Comparison of ENCODE assay signal across 11 cellular contexts in genomic region chr18:44637210-44638051, GRCh38. TPM values are rescaled to one million over a fixed set of nuclear protein-coding genes. Genes with fewer than 3 reads are reported as not detected.
DNase-seq lines count a peak whose midpoint lies in the region; ATAC-seq, FAIRE-seq and TF ChIP-seq lines count a peak whose summit lies in the region.
"Had no signal": no experiment of that assay in that cellular context is flagged by ENCODE, and none has a peak within 500 bp of the region (broad histone marks: within the 10 kb centered on the region; RNA-seq: fewer than 3 reads in every experiment).

No MANE protein-coding gene starts in this region.

- H3K9me3 Mint-ChIP-seq in effector memory CD8-positive, alpha-beta T cell = no peaks in the 10 kb centered on the region
- H3K9me3 Mint-ChIP-seq in osteocyte (ENCODE audit: unreplicated experiment) (no peaks in the 10 kb centered on the region), mesothelial cell of epicardium (no peaks in the 10 kb centered on the region)

- TF ChIP-seq CTCF in GM13977 (IDR thresholded peaks at IDR 0.05; ENCODE audit: extremely low read depth, insufficient read depth, missing control alignments) (no peak), osteocyte (IDR thresholded peaks at IDR 0.05) (no peak), mesothelial cell of epicardium (IDR thresholded peaks at IDR 0.05; ENCODE audit: unreplicated experiment) (no peak)

- DNase-seq in GM13977 (ENCODE audit: low spot score) (peak; percentile 10), HPDE6-E6E7 (ENCODE audit: extremely low spot score) (peak; percentile 42), osteocyte (ENCODE audit: extremely low spot score, unreplicated experiment) (no peak), small intestine (no peak), mesothelial cell of epicardium (ENCODE audit: low spot score in 2 of 2, unreplicated experiment in 2 of 2) (no peak), Right ventricle myocardium superior (no peak)
- peak in 1 of 3 experiments; percentile 5 for DNase-seq in effector memory CD8-positive, alpha-beta T cell
- DNase-seq: cortex of kidney, NCI-H1436, SHP77 treated with DMSO at 0.1 percent for 48 hours had no signal

- WGBS in small intestine, 3 donors = 28 to 44% (median 39%) methylated on average over 5 of the region's 5 CpGs

- FAIRE-seq in small intestine (lab: Jason Lieb, UNC) = no peak

- no peaks in the 10 kb centered on the region for H3K36me3 ChIP-seq in small intestine (ENCODE audit: control insufficient read depth in 2 of 2, insufficient read depth in 2 of 2, low read length in 2 of 2)

- intact Hi-C loops in Right ventricle myocardium superior (cut with DNase I) = no loop called here

- peak overlapping the region in 1 of 2 donors; percentile 35 for H3K4me3 Mint-ChIP-seq in effector memory CD8-positive, alpha-beta T cell
- no peak overlapping the region for H3K4me3 Mint-ChIP-seq in osteocyte (ENCODE audit: unreplicated experiment)
- no peak overlapping the region for H3K4me3 Mint-ChIP-seq in mesothelial cell of epicardium

- no peak overlapping the region for H3K4me3 ChIP-seq in small intestine (ENCODE audit: low read depth in 1 of 2, low read length in 2 of 2)

- H3K4me1 Mint-ChIP-seq in effector memory CD8-positive, alpha-beta T cell (ENCODE audit: low read depth in 2 of 2) = peaks cover 5 to 8% of the 10 kb centered on the region in 2 donors
- H3K4me1 Mint-ChIP-seq in osteocyte (ENCODE audit: unreplicated experiment) (peaks cover 37% of the 10 kb centered on the region), mesothelial cell of epicardium (peaks cover 7% of the 10 kb centered on the region)

- no peak overlapping the region for H3K27ac Mint-ChIP-seq in effector memory CD8-positive, alpha-beta T cell
- H3K27ac Mint-ChIP-seq in osteocyte (ENCODE audit: unreplicated experiment) (peak overlapping the region; percentile 50), mesothelial cell of epicardium (no peak overlapping the region)

- no peaks in the 10 kb centered on the region for H3K27me3 ChIP-seq in small intestine (ENCODE audit: control insufficient read depth in 2 of 2, insufficient read depth in 2 of 2, low read length in 2 of 2)

- in situ Hi-C loops in GM13977 (cut with MboI; ENCODE audit: low pct_unique_long_range_greater_than_20kb, low sequenced_read_pairs, unreplicated experiment) = no loop called here

- peaks cover 8 to 19% of the 10 kb centered on the region in 2 donors for H3K27me3 Mint-ChIP-seq in effector memory CD8-positive, alpha-beta T cell
- H3K27me3 Mint-ChIP-seq in osteocyte (ENCODE audit: unreplicated experiment) = no peaks in the 10 kb centered on the region
- H3K27me3 Mint-ChIP-seq in mesothelial cell of epicardium (ENCODE audit: low read depth) = peaks cover 4% of the 10 kb centered on the region

- no peak overlapping the region for H3K27ac ChIP-seq in small intestine (ENCODE audit: low read depth in 1 of 2, low read length in 1 of 2)

- H3K36me3 Mint-ChIP-seq in effector memory CD8-positive, alpha-beta T cell (ENCODE audit: insufficient read depth) = no peaks in the 10 kb centered on the region
- no peaks in the 10 kb centered on the region for H3K36me3 Mint-ChIP-seq in osteocyte (ENCODE audit: unreplicated experiment)
- H3K36me3 Mint-ChIP-seq in mesothelial cell of epicardium = no peaks in the 10 kb centered on the region

- peak; percentile 81 for ATAC-seq in effector memory CD8-positive, alpha-beta T cell (replicated peaks)
- ATAC-seq in GM21447 (IDR thresholded peaks at IDR 0.05; ENCODE audit: unreplicated experiment) (no peak), Right ventricle myocardium superior (ENCODE audit: poor library complexity) (no peak)

- H3K9me3 ChIP-seq in small intestine (ENCODE audit: control insufficient read depth, low read depth) = no peaks in the 10 kb centered on the region

- no peaks in the 10 kb centered on the region for H3K4me1 ChIP-seq in small intestine (ENCODE audit: control insufficient read depth in 2 of 2, insufficient read depth in 1 of 2, low read depth in 1 of 2, low read length in 1 of 2)

RNA-seq across cellular contexts. Expression of gene SETBP1, which starts 43.3 kb away (rescaled TPM):
- total RNA-seq in osteocyte = 69.3 and 80.0 TPM in 2 replicates
- 1 to 10 TPM in 1 of 3 donors, under 1 TPM in 1, not detected in 1; 0.54 to 1.8 TPM for polyA plus RNA-seq in small intestine
- total RNA-seq in mesothelial cell of epicardium = 44.6 to 47.7 TPM (median 46.0 TPM) in 3 replicates
- 6.3 TPM for total RNA-seq in Right ventricle myocardium superior

Comparison
In these comparisons a context has a peak if more than half of its experiments do, and no peak if none do; other contexts are left out.
1. DNase-seq: peak in GM13977 (single experiment) and HPDE6-E6E7 (single experiment); none in osteocyte (single experiment), small intestine (single experiment), mesothelial cell of epicardium (0 of 2) and Right ventricle myocardium superior (single experiment).